1 cellular context compared by ENCODE assay signal in the genomic region with DNA sequence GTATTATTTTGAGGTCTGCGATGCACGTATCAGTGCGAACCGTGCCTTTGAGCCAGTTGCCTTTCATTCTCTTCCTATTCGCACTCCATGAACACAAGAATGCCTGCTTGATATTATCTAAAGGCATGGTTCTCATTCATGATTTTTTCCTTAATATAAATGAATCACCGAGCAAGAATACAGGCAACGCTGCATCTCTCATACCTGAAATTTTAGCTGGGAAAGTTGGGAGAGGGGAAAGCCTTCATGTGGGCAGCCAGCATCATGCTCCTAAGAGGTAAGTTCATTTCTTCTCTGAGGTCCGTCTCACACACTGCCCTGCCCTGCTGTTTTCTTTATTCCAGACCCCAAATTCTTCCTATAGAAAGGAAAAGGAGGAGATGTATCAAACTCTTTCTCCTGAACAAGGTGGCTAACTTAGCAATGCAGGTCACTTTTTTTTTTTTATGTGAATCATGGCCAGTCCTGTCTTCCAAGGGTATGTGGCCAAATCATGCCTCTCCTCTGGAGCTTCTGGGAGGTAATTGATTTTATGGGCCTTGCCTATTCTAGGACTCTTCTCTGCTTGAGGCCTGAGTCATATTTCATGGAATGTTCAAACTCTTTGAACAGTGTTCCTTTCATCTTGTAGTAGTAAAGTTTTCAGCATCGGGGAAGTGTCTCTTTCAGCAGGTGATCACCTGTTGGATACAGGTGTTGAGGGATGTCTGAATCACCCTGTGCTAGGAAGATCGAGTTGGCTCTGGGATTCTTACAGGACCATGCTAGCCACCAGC.
TF ChIP-seq lines count a peak whose summit lies in the region.

No MANE protein-coding gene starts in this region.

TF ChIP-seq in HEK293, 187 proteins besides CTCF, POLR2A, EP300 and RAD21 (continued from another document):
- TF ChIP-seq SCRT1 (tag by site-specific recombination; IDR thresholded peaks at IDR 0.05; ENCODE audit: borderline replicate concordance) (0 out of 2 replicates have a peak, but pooled peaks have one; percentile 20), ZNF140 (tag by site-specific recombination; IDR thresholded peaks at IDR 0.05) (no peak), ZNF747 (tag by site-specific recombination; IDR thresholded peaks at IDR 0.05) (no peak), HOXA7 (CRISPR knock-in tag; IDR thresholded peaks at IDR 0.05; ENCODE audit: borderline replicate concordance) (no peak), ZNF423 (tag by site-specific recombination; IDR thresholded peaks at IDR 0.05) (no peak), MZF1 (tag by site-specific recombination; IDR thresholded peaks at IDR 0.05; ENCODE audit: borderline replicate concordance) (no peak), GLIS1 (tag by site-specific recombination; IDR thresholded peaks at IDR 0.05) (peak; percentile 45; the same call in 1 of the 2 replicates), SCRT2 (tag by site-specific recombination; IDR thresholded peaks at IDR 0.05) (0 out of 2 replicates have a peak, but pooled peaks have one; percentile 14)
- TF ChIP-seq, protein P1, sequence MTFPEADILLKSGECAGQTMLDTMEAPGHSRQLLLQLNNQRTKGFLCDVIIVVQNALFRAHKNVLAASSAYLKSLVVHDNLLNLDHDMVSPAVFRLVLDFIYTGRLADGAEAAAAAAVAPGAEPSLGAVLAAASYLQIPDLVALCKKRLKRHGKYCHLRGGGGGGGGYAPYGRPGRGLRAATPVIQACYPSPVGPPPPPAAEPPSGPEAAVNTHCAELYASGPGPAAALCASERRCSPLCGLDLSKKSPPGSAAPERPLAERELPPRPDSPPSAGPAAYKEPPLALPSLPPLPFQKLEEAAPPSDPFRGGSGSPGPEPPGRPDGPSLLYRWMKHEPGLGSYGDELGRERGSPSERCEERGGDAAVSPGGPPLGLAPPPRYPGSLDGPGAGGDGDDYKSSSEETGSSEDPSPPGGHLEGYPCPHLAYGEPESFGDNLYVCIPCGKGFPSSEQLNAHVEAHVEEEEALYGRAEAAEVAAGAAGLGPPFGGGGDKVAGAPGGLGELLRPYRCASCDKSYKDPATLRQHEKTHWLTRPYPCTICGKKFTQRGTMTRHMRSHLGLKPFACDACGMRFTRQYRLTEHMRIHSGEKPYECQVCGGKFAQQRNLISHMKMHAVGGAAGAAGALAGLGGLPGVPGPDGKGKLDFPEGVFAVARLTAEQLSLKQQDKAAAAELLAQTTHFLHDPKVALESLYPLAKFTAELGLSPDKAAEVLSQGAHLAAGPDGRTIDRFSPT (tag by site-specific recombination; IDR thresholded peaks at IDR 0.05) = no peak
- TF ChIP-seq, protein P2, sequence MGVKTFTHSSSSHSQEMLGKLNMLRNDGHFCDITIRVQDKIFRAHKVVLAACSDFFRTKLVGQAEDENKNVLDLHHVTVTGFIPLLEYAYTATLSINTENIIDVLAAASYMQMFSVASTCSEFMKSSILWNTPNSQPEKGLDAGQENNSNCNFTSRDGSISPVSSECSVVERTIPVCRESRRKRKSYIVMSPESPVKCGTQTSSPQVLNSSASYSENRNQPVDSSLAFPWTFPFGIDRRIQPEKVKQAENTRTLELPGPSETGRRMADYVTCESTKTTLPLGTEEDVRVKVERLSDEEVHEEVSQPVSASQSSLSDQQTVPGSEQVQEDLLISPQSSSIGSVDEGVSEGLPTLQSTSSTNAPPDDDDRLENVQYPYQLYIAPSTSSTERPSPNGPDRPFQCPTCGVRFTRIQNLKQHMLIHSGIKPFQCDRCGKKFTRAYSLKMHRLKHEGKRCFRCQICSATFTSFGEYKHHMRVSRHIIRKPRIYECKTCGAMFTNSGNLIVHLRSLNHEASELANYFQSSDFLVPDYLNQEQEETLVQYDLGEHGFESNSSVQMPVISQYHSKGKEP (tag by site-specific recombination; IDR thresholded peaks at IDR 0.05) = no peak
